In the genomic region with DNA sequence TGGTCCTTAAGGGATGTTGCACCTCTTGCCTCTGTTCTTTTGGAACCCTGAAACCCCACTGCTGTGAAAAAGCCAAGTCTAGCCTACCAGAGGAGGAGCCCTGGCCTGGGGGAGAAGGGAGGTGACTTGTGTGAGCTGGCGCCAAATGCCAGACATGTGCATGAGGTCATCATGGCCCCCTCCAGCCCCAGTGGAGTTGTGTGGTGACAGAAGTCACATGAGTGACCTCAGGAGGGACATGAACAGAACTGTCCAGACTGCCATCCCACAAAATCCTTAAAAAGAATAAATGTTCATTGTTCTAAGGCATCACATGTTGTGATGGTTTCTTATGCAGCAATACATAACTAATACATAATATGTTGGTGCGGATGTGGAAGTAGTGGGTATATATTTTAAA, we compare ENCODE assay signal across 1 cellular context.
TF ChIP-seq lines count a peak whose summit lies in the region.

No MANE protein-coding gene starts in this region.

TF ChIP-seq in IMR-90, 13 proteins besides CTCF, POLR2A, EP300 and RAD21:
- TF ChIP-seq, protein P1, sequence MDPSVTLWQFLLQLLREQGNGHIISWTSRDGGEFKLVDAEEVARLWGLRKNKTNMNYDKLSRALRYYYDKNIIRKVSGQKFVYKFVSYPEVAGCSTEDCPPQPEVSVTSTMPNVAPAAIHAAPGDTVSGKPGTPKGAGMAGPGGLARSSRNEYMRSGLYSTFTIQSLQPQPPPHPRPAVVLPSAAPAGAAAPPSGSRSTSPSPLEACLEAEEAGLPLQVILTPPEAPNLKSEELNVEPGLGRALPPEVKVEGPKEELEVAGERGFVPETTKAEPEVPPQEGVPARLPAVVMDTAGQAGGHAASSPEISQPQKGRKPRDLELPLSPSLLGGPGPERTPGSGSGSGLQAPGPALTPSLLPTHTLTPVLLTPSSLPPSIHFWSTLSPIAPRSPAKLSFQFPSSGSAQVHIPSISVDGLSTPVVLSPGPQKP (IDR thresholded peaks at IDR 0.05; ENCODE audit: borderline replicate concordance, low read depth, low read length), result no peak
- TF ChIP-seq CEBPB (IDR thresholded peaks at IDR 0.05; ENCODE audit: low read depth, low read length), result no peak
- TF ChIP-seq MXI1 (IDR thresholded peaks at IDR 0.05; ENCODE audit: borderline replicate concordance, low read depth, low read length), result no peak
- no peak for TF ChIP-seq RFX5 (IDR thresholded peaks at IDR 0.05; ENCODE audit: low read depth, low read length)
- TF ChIP-seq, protein P2, sequence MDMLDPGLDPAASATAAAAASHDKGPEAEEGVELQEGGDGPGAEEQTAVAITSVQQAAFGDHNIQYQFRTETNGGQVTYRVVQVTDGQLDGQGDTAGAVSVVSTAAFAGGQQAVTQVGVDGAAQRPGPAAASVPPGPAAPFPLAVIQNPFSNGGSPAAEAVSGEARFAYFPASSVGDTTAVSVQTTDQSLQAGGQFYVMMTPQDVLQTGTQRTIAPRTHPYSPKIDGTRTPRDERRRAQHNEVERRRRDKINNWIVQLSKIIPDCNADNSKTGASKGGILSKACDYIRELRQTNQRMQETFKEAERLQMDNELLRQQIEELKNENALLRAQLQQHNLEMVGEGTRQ (IDR thresholded peaks at IDR 0.05; ENCODE audit: low read depth, low read length), result no peak
- no peak for TF ChIP-seq CHD1 (IDR thresholded peaks at IDR 0.05; ENCODE audit: low read depth, low read length)
- TF ChIP-seq SMC3 (IDR thresholded peaks at IDR 0.05; ENCODE audit: low read depth, low read length), result no peak
- no peak for TF ChIP-seq RCOR1 (IDR thresholded peaks at IDR 0.05; ENCODE audit: insufficient replicate concordance, low read length)
